ENCODE assay signal across 21 cellular contexts in the genomic region with DNA sequence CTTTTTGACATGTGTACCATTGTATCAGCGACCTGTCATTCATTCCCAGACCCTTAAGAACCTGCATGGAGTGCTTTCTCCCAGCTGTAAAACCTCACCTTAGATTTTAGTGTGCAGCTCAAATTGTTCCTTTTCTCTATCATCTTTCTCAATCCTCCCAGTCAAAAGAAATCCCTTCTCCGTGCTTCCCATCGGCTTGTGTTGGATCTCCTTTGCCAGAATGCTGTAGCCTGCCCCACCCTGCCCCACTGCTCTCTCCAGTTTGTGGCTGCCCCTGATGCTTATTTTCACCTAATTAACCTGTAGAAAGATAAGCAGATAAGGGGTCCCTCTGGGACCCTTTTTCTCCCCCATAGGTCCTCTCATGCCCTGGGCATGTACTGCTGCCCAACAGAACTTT. TPM values are rescaled to one million over a fixed set of nuclear protein-coding genes. Genes with fewer than 3 reads are reported as not detected.
DNase-seq lines count a peak whose midpoint lies in the region; ATAC-seq and TF ChIP-seq lines count a peak whose summit lies in the region.
"Had no signal": no experiment of that assay in that cellular context is flagged by ENCODE, and none has a peak within 500 bp of the region (broad histone marks: within the 10 kb centered on the region; RNA-seq: fewer than 3 reads in every experiment).

No MANE protein-coding gene starts in this region.

- no TSS peak for BruUV-seq in Caco-2 (replicated peaks; lab: Mats Ljungman, UMichigan)

- DNase-seq in Caco-2 = no peak
- no peak for DNase-seq in RWPE2 (ENCODE audit: low spot score)
- DNase-seq in fibroblast of gingiva (ENCODE audit: low read depth) = peak; percentile 3
- no peak for DNase-seq in smooth muscle cell (lab: John Stamatoyannopoulos, UW; ENCODE audit: unreplicated experiment)
- DNase-seq in putamen (ENCODE audit: low spot score) = no peak
- DNase-seq in SIG-M5 treated with dmso at 0.1 percent for 504 hours (lab: John Stamatoyannopoulos, UW; ENCODE audit: unreplicated experiment) = no peak
- DNase-seq: CD8-positive, alpha-beta T cell; DMS79; Kasumi-1; MG63; NCI-H1048; NCI-H1436; NCI-H2029; NCI-H345; NCI-H524 treated with DMSO at 0.1 percent for 48 hours; Peyer's patch; SHP77; SK-N-SH had no signal

- H3K27me3 ChIP-seq in Caco-2 (replicated peaks; ENCODE audit: control insufficient read depth, insufficient read depth, low read length) (no peaks in the 10 kb centered on the region), RWPE2 (ENCODE audit: insufficient read depth, poor library complexity, severe bottlenecking) (no peaks in the 10 kb centered on the region), smooth muscle cell (ENCODE audit: low read depth) (no peaks in the 10 kb centered on the region)
- H3K27me3 ChIP-seq: BLaER1 treated with 17β-estradiol and CSF1 and Interleukin-3, amounts not matched to agents 10 nM and 100 nM; MG63; Peyer's patch had no signal

- H3K4me3 ChIP-seq in Caco-2 (ENCODE audit: low read depth, low read length) = no peak overlapping the region
- H3K4me3 ChIP-seq in RWPE2 (ENCODE audit: severe bottlenecking) = no peak overlapping the region
- no peak overlapping the region for H3K4me3 ChIP-seq in smooth muscle cell
- H3K4me3 ChIP-seq: BLaER1 treated with 17β-estradiol and CSF1 and Interleukin-3, amounts not matched to agents 10 nM and 100 nM; MG63; Peyer's patch had no signal

- H3K4me2 ChIP-seq in smooth muscle cell = no peak overlapping the region
- H3K4me2 ChIP-seq: BLaER1 treated with 17β-estradiol and CSF1 and Interleukin-3, amounts not matched to agents 10 nM and 100 nM; SK-N-SH had no signal

- no peaks in the 10 kb centered on the region for H3K9me3 ChIP-seq in Caco-2
- H3K9me3 ChIP-seq in RWPE2 (ENCODE audit: severe bottlenecking) = no peaks in the 10 kb centered on the region
- H3K9me3 ChIP-seq in smooth muscle cell (replicated peaks; ENCODE audit: low read depth) = no peaks in the 10 kb centered on the region
- H3K9me3 ChIP-seq: MG63, Peyer's patch, SK-N-SH had no signal

- peaks cover 66% of the 10 kb centered on the region for H4K20me1 ChIP-seq in smooth muscle cell (ENCODE audit: low read depth)

- CTCF ChIA-PET in Caco-2 (lab: Charles Lee) = no interaction called here

- POLR2A ChIA-PET in Caco-2 (lab: Charles Lee) = no interaction called here

- H3K79me2 ChIP-seq in smooth muscle cell (ENCODE audit: low read depth) = peaks cover 6% of the 10 kb centered on the region

- H3K36me3 Mint-ChIP-seq in Caco-2 (ENCODE audit: insufficient read depth, unreplicated experiment) = peaks cover 96% of the 10 kb centered on the region

- TF ChIP-seq CTCF in Caco-2 (IDR thresholded peaks at IDR 0.05; ENCODE audit: insufficient read depth in 1 of 2, low read depth in 1 of 2, low read length in 1 of 2, severe bottlenecking in 1 of 2, unreplicated experiment in 1 of 2) (no peak), RWPE2 (IDR thresholded peaks at IDR 0.05; ENCODE audit: poor library complexity, severe bottlenecking) (no peak), smooth muscle cell (IDR thresholded peaks at IDR 0.05; ENCODE audit: borderline replicate concordance, insufficient read depth, poor library complexity, severe bottlenecking) (no peak)

- H3K4me1 ChIP-seq in Caco-2 (no peaks in the 10 kb centered on the region), RWPE2 (ENCODE audit: insufficient read depth, poor library complexity, severe bottlenecking) (no peaks in the 10 kb centered on the region), smooth muscle cell (ENCODE audit: low read depth) (no peaks in the 10 kb centered on the region)
- H3K4me1 ChIP-seq: Peyer's patch had no signal

- H3K27me3 Mint-ChIP-seq in Caco-2 (ENCODE audit: insufficient read depth, unreplicated experiment) = no peaks in the 10 kb centered on the region
- H3K27me3 Mint-ChIP-seq: IgD-negative memory B cell had no signal

- H3K4me1 Mint-ChIP-seq in Caco-2 (ENCODE audit: low read depth, unreplicated experiment) = peaks cover 7% of the 10 kb centered on the region
- H3K4me1 Mint-ChIP-seq: IgD-negative memory B cell had no signal

- intact Hi-C loops in Caco-2 (cut with micrococcal nuclease; ENCODE audit: unreplicated experiment) = no loop called here

- WGBS in smooth muscle cell (ENCODE audit: low lambda C conversion rate) = 98% methylated on average over 3 of the region's 3 CpGs

- no peak overlapping the region for H2AFZ ChIP-seq in smooth muscle cell (ENCODE audit: low read depth)

- H3K9ac ChIP-seq in smooth muscle cell (ENCODE audit: low read depth) = no peak overlapping the region
- H3K9ac ChIP-seq: BLaER1 treated with 17β-estradiol and CSF1 and Interleukin-3, amounts not matched to agents 10 nM and 100 nM; SK-N-SH had no signal

- H3K27ac ChIP-seq in RWPE2 (ENCODE audit: poor library complexity, severe bottlenecking) (peak overlapping the region; percentile 32), smooth muscle cell (ENCODE audit: low read depth) (peak overlapping the region; percentile 29)
- H3K27ac ChIP-seq: BLaER1 treated with 17β-estradiol and CSF1 and Interleukin-3, amounts not matched to agents 10 nM and 100 nM; Peyer's patch had no signal

- no peaks in the 10 kb centered on the region for H3K9me3 Mint-ChIP-seq in Caco-2 (ENCODE audit: unreplicated experiment)
- H3K9me3 Mint-ChIP-seq: CD8-positive, alpha-beta T cell; IgD-negative memory B cell had no signal

- peak overlapping the region; percentile 26 for H3K27ac Mint-ChIP-seq in Caco-2 (ENCODE audit: unreplicated experiment)
- H3K27ac Mint-ChIP-seq: CD8-positive, alpha-beta T cell had no signal

- ATAC-seq in RWPE2 (ENCODE audit: low read depth) (no peak), HG03439 (IDR thresholded peaks at IDR 0.05; ENCODE audit: unreplicated experiment) (no peak)
- ATAC-seq: CD8-positive, alpha-beta T cell had no signal

- H3K4me3 Mint-ChIP-seq in Caco-2 (ENCODE audit: unreplicated experiment) = no peak overlapping the region
- H3K4me3 Mint-ChIP-seq: CD8-positive, alpha-beta T cell; IgD-negative memory B cell had no signal

- H3K36me3 ChIP-seq in Caco-2 (ENCODE audit: control insufficient read depth, insufficient read depth, low read length) = peaks cover 3% of the 10 kb centered on the region
- H3K36me3 ChIP-seq in RWPE2 (ENCODE audit: low read depth) = peaks cover 55% of the 10 kb centered on the region
- H3K36me3 ChIP-seq in smooth muscle cell (ENCODE audit: low read depth) = peaks cover 35% of the 10 kb centered on the region

- H3F3A ChIP-seq in smooth muscle cell (ENCODE audit: low read depth) = peaks cover 68% of the 10 kb centered on the region

RNA-seq across cellular contexts. Expression of gene ANXA2, which starts 51.1 kb away (rescaled TPM):
- 1,141 and 1,158 TPM in 2 replicates for total RNA-seq in Caco-2 (2022)
- total RNA-seq in smooth muscle cell = 2,380 and 2,477 TPM in 2 replicates
- polyA plus RNA-seq in smooth muscle cell = 2,665 and 3,194 TPM in 2 replicates
